Comparison of ENCODE assay signal across 25 cellular contexts in the genomic region with DNA sequence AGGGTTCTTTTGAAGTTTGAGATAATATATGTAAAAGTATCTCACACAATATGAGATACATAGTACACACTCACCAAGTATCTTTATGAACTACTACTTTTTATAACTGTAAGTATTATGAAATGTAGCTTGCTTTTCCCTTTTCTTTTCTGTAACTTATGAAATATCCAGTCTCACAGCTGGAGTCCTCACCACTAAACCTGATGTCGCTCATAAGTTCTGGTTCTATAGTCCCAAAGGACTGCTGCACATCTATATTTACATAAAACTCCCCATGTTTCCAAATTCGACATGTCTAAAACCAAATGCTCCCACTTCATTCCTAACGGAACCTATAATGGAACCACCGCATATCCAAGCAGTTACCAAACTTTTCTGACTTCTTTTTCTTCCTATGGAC.
"Had no signal": no experiment of that assay in that cellular context is flagged by ENCODE, and none has a peak within 500 bp of the region (broad histone marks: within the 10 kb centered on the region; RNA-seq: fewer than 3 reads in every experiment).

No MANE protein-coding gene starts in this region.

- H3K4me1 ChIP-seq: gastrocnemius medialis, lower lobe of right lung, psoas muscle, sigmoid colon, stomach, thyroid gland had no signal

- DNase-seq: effector CD8-positive, alpha-beta T cell; endodermal cell; foreskin fibroblast; gastrocnemius medialis; head of caudate nucleus; left ventricle myocardium superior; lower lobe of right lung; naive thymus-derived CD8-positive, alpha-beta T cell; nephron progenitor cell; nucleus accumbens; ovary; posterior cingulate gyrus; psoas muscle; right cardiac atrium; sigmoid colon; stimulated activated CD4-positive, alpha-beta T cell treated with anti-CD3 and anti-CD28 coated beads, Interleukin-2, amount 100 ng/mL, for 24 hours; stimulated activated CD4-positive, alpha-beta T cell treated with anti-CD3 and anti-CD28 coated beads, Interleukin-4, amount 100 ng/mL, for 24 hours; stimulated activated naive CD4-positive, alpha-beta T cell treated with Interleukin-2 at 50 U/mL for 16 hours; stomach; thyroid gland; trophoblast cell had no signal

- H3K4me1 Mint-ChIP-seq: naive thymus-derived CD8-positive, alpha-beta T cell; nephron progenitor cell; stimulated activated effector memory CD8-positive, alpha-beta T cell treated with anti-CD3 and anti-CD28 coated beads, Interleukin-12 subunit alpha, Interleukin-12 subunit beta, amount 100 ng/mL, for 72 hours had no signal

- H3K9me3 Mint-ChIP-seq: endodermal cell had no signal

- H3K36me3 ChIP-seq: gastrocnemius medialis, lower lobe of right lung, ovary, sigmoid colon, stomach, thyroid gland had no signal

- H3K36me3 Mint-ChIP-seq: stimulated activated effector memory CD8-positive, alpha-beta T cell treated with anti-CD3 and anti-CD28 coated beads, Interleukin-12 subunit alpha, Interleukin-12 subunit beta, amount 100 ng/mL, for 72 hours had no signal

- H3K27me3 ChIP-seq: gastrocnemius medialis, ovary, sigmoid colon, stomach, thyroid gland had no signal

- ATAC-seq: esophagus mucosa; gastrocnemius medialis; left ventricle myocardium superior; lower lobe of right lung; naive thymus-derived CD8-positive, alpha-beta T cell; psoas muscle; right cardiac atrium; stimulated activated effector memory CD8-positive, alpha-beta T cell treated with anti-CD3 and anti-CD28 coated beads, Interleukin-12 subunit alpha, Interleukin-12 subunit beta, amount 100 ng/mL, for 72 hours had no signal

- H3K27me3 Mint-ChIP-seq: dendritic cell treated with granulocyte-macrophage colony-stimulating factor and Interleukin-4, amounts not matched to agents 40 ng/mL and 50 ng/mL, for 4 days had no signal

- H3K27ac Mint-ChIP-seq: dendritic cell treated with granulocyte-macrophage colony-stimulating factor and Interleukin-4, amounts not matched to agents 40 ng/mL and 50 ng/mL, for 4 days; endodermal cell; naive thymus-derived CD8-positive, alpha-beta T cell; nephron progenitor cell; stimulated activated effector memory CD8-positive, alpha-beta T cell treated with anti-CD3 and anti-CD28 coated beads, Interleukin-12 subunit alpha, Interleukin-12 subunit beta, amount 100 ng/mL, for 72 hours had no signal

- H3K4me3 ChIP-seq: gastrocnemius medialis, lower lobe of right lung, ovary, psoas muscle, sigmoid colon, stomach, thyroid gland had no signal

- H3K9me3 ChIP-seq: gastrocnemius medialis, lower lobe of right lung, ovary, psoas muscle, thyroid gland had no signal

- H3K27ac ChIP-seq: epithelial cell of prostate, gastrocnemius medialis, lower lobe of right lung, ovary, psoas muscle, sigmoid colon, stomach, thyroid gland had no signal

- H3K4me3 Mint-ChIP-seq: dendritic cell treated with granulocyte-macrophage colony-stimulating factor and Interleukin-4, amounts not matched to agents 40 ng/mL and 50 ng/mL, for 4 days; endodermal cell; naive thymus-derived CD8-positive, alpha-beta T cell; nephron progenitor cell; stimulated activated effector memory CD8-positive, alpha-beta T cell treated with anti-CD3 and anti-CD28 coated beads, Interleukin-12 subunit alpha, Interleukin-12 subunit beta, amount 100 ng/mL, for 72 hours had no signal
